Comparison of ENCODE assay signal across 9 cellular contexts in genomic region chr10:88791924-88792323, GRCh38. TPM values are rescaled to one million over a fixed set of nuclear protein-coding genes. Genes with fewer than 3 reads are reported as not detected.
A peak's percentile ranks its signal among the peaks of the same experiment; 100 is the strongest.
DNase-seq lines count a peak whose midpoint lies in the region; ATAC-seq and TF ChIP-seq lines count a peak whose summit lies in the region.
"Had no signal": no experiment of that assay in that cellular context is flagged by ENCODE, and none has a peak within 500 bp of the region (broad histone marks: within the 10 kb centered on the region; RNA-seq: fewer than 3 reads in every experiment).

No MANE protein-coding gene starts in this region.

- no peak overlapping the region for H3K4me3 ChIP-seq in heart left ventricle
- no peak overlapping the region for H3K4me3 ChIP-seq in Panc1 (ENCODE audit: low read depth in 2 of 2, low read length in 2 of 2)
- H3K4me3 ChIP-seq in suprapubic skin, result no peak overlapping the region

- 45 to 63% (median 53%) methylated on average over 2 of the region's 2 CpGs for WGBS in heart left ventricle, 4 donors
- WGBS in suprapubic skin, result 59% methylated on average over 2 of the region's 2 CpGs

- no peaks in the 10 kb centered on the region for H3K9me3 ChIP-seq in heart left ventricle
- H3K9me3 ChIP-seq in Panc1 (ENCODE audit: control insufficient read depth, insufficient read depth, low read depth, low read length), result no peaks in the 10 kb centered on the region
- H3K9me3 ChIP-seq in suprapubic skin, result no peaks in the 10 kb centered on the region

- CTCF ChIA-PET in Panc1 (lab: Charles Lee), result no interaction called here

- TF ChIP-seq POLR2A in heart left ventricle (IDR thresholded peaks at IDR 0.05) (no peak), suprapubic skin (IDR thresholded peaks at IDR 0.05) (no peak)

- intact Hi-C loops in heart left ventricle (cut with DNase I), result loop anchor here in 7 of 10 donors (5.0 to 10.0 kb wide), 5 partner anchors 97 to 227 kb away; partner anchors contain the start of genes LIPJ (in 1 of the 7) and RNLS (in 1 of the 7)
- intact Hi-C loops in cardiac septum (cut with DNase I), result no loop called here
- intact Hi-C loops in Panc1 (cut with micrococcal nuclease; ENCODE audit: unreplicated experiment), result loop anchor here (5.0 kb wide), 1 partner anchor 105 kb away; no protein-coding TSS in a partner anchor

- POLR2A ChIA-PET in Panc1 (lab: Charles Lee), result no interaction called here

- in situ Hi-C loops in Panc1 (cut with HindIII; ENCODE audit: low pct_unique_long_range_greater_than_20kb, low sequenced_read_pairs), result no loop called here

- H3K4me1 ChIP-seq in heart left ventricle, result peaks cover 0 to 3% (median 0%) of the 10 kb centered on the region in 12 donors
- H3K4me1 ChIP-seq in Panc1 (ENCODE audit: control insufficient read depth, insufficient read depth, low read length), result peaks cover 4% of the 10 kb centered on the region; the same call in 1 of the 2 replicates
- H3K4me1 ChIP-seq in suprapubic skin, result no peaks in the 10 kb centered on the region

- no peaks in the 10 kb centered on the region for H3K36me3 ChIP-seq in heart left ventricle
- no peaks in the 10 kb centered on the region for H3K36me3 ChIP-seq in Panc1 (ENCODE audit: control insufficient read depth, insufficient read depth, low read length)
- no peaks in the 10 kb centered on the region for H3K36me3 ChIP-seq in suprapubic skin

- H3K27ac ChIP-seq in heart left ventricle (no peak overlapping the region), Panc1 (ENCODE audit: low read length) (no peak overlapping the region), suprapubic skin (no peak overlapping the region)

- no TSS peak for BruUV-seq in Panc1 (replicated peaks; lab: Mats Ljungman, UMichigan)

- H3K27me3 ChIP-seq in heart left ventricle (peaks cover 0 to 4% (median 0%) of the 10 kb centered on the region in 9 donors), Panc1 (ENCODE audit: control insufficient read depth, insufficient read depth, low read length) (no peaks in the 10 kb centered on the region), suprapubic skin (no peaks in the 10 kb centered on the region)

- no peak for TF ChIP-seq EP300 in suprapubic skin (IDR thresholded peaks at IDR 0.05)

- DNase-seq in heart left ventricle, result peak in 1 of 5 donors; percentile 14
- no peak for DNase-seq in cardiac septum (ENCODE audit: low spot score)
- peak; percentile 10 for DNase-seq in Panc1 (ENCODE audit: low read depth, low spot score)
- DNase-seq in glomerular visceral epithelial cell (ENCODE audit: extremely low spot score), result peak; percentile 19
- DNase-seq in activated CD8-positive, alpha-beta memory T cell treated with anti-CD3 and anti-CD28 coated beads, Interleukin-2, amount 50 U/mL, for 4 hours, result no peak
- no peak for DNase-seq in suprapubic skin (ENCODE audit: low spot score in 2 of 2)
- DNase-seq in cortex of kidney (lab: John Stamatoyannopoulos, UW), result no peak
- DNase-seq in hippocampal formation (lab: John Stamatoyannopoulos, UW), result no peak
- DNase-seq: activated naive CD8-positive, alpha-beta T cell treated with anti-CD3 and anti-CD28 coated beads, Interleukin-2, amount 10 ng/mL, durations not matched to agents 7 days and 5 days had no signal

- ATAC-seq in heart left ventricle (peak in 3 of 4 donors; percentile 36 to 48 (median 39)), Panc1 (peak; percentile 90)

- TF ChIP-seq CTCF in heart left ventricle (IDR thresholded peaks at IDR 0.05) (peak in 11 of 12 donors; percentile 13 to 50 (median 32)), Panc1 (IDR thresholded peaks at IDR 0.05) (peak; percentile 85), suprapubic skin (IDR thresholded peaks at IDR 0.05) (peak in 1 of 2 donors; percentile 25)

RNA-seq across cellular contexts. Expression of gene LIPM, which starts 10.6 kb away (rescaled TPM):
- not detected for total RNA-seq in heart left ventricle
- not detected for polyA plus RNA-seq in heart left ventricle
- total RNA-seq in cardiac septum, result not detected
- not detected for total RNA-seq in Panc1 (2021; ENCODE audit: unreplicated experiment)
- not detected for polyA plus RNA-seq in Panc1 (2012; ENCODE audit: insufficient read length)
- total RNA-seq in suprapubic skin, result 10 to 100 TPM; 16.7 to 34.9 (median 29.4) TPM
- total RNA-seq: activated naive CD8-positive, alpha-beta T cell treated with anti-CD3 and anti-CD28 coated beads, Interleukin-2, amount 10 ng/mL, durations not matched to agents 7 days and 5 days had no signal

RNA-seq across cellular contexts. Expression of gene LIPN, which starts 32.1 kb away (rescaled TPM):
- under 1 TPM in 1 of 9 donors, not detected in 8; 0.43 TPM for total RNA-seq in heart left ventricle
- not detected for polyA plus RNA-seq in heart left ventricle
- not detected for total RNA-seq in cardiac septum
- total RNA-seq in Panc1 (2021; ENCODE audit: unreplicated experiment), result not detected
- polyA plus RNA-seq in Panc1 (2012; ENCODE audit: insufficient read length), result not detected
- 10 to 100 TPM in 3 of 4 donors, 1 to 10 TPM in 1; 7.2 to 42.8 (median 30.1) TPM for total RNA-seq in suprapubic skin
- total RNA-seq: activated naive CD8-positive, alpha-beta T cell treated with anti-CD3 and anti-CD28 coated beads, Interleukin-2, amount 10 ng/mL, durations not matched to agents 7 days and 5 days had no signal

RNA-seq across cellular contexts. Expression of gene ANKRD22, which starts 59.7 kb away (rescaled TPM):
- total RNA-seq in heart left ventricle (1 to 10 TPM in 1 of 9 donors, under 1 TPM in 1, not detected in 7; 0.52 to 5.9 TPM), cardiac septum (0.13 TPM), Panc1 (2021; ENCODE audit: unreplicated experiment) (0.15 TPM), suprapubic skin (10 to 100 TPM; 19.6 to 30.1 (median 29.3) TPM)
- under 1 TPM in 1 of 2 donors, not detected in 1; 0.12 TPM for polyA plus RNA-seq in heart left ventricle
- polyA plus RNA-seq in Panc1 (2012; ENCODE audit: insufficient read length), result not detected
- total RNA-seq: activated naive CD8-positive, alpha-beta T cell treated with anti-CD3 and anti-CD28 coated beads, Interleukin-2, amount 10 ng/mL, durations not matched to agents 7 days and 5 days had no signal

Comparison
In these comparisons a context has a peak if more than half of its experiments do, and no peak if none do; other contexts are left out.
1. DNase-seq: peak in Panc1 (single experiment) and glomerular visceral epithelial cell (single experiment); none in cardiac septum (single experiment), activated CD8-positive, alpha-beta memory T cell treated with anti-CD3 and anti-CD28 coated beads, Interleukin-2, amount 50 U/mL, for 4 hours (single experiment), suprapubic skin (0 of 2), cortex of kidney (single experiment) and hippocampal formation (0 of 2).
2. RNA of gene LIPM, which starts 10.6 kb away (total RNA-seq): 16.7 to 34.9 TPM in suprapubic skin; not detected in heart left ventricle, not detected in cardiac septum (single experiment) and not detected in Panc1 (single experiment); every median in the first group is over 10 times any median in the second.